ENCODE assay signal across 26 cellular contexts in the genomic region with DNA sequence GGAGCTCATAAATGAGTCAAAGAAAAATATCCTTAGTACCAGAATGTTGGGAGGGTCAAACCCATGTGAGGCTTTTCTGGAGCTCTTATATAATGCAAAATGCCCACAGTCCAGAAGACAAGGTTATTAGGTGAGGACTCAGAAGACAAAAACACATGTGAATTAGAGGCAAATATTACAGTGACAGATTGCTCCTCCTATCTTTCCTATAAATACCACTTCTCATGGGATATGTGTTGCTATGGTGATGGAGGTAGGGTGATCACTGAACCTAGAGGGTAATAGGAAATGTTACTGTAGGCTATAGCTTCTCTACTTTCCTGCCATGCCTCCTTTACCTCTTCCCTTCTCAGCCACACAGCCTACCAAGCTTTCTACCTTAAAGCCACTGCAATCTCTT.
"Had no signal": no experiment of that assay in that cellular context is flagged by ENCODE, and none has a peak within 500 bp of the region (broad histone marks: within the 10 kb centered on the region; RNA-seq: fewer than 3 reads in every experiment).

No MANE protein-coding gene starts in this region.

- H3K4me3 ChIP-seq: coronary artery, hepatocyte, left ventricle myocardium inferior, lower lobe of right lung, pancreas, prostate gland, right lobe of liver, stomach, thoracic aorta, transverse colon had no signal

- H3K36me3 Mint-ChIP-seq: mesothelial cell of epicardium, natural killer cell had no signal

- H3K4me2 ChIP-seq: hepatocyte had no signal

- H3K9me3 Mint-ChIP-seq: memory B cell, natural killer cell had no signal

- H3K79me2 ChIP-seq: hepatocyte had no signal

- H3K27ac Mint-ChIP-seq: endodermal cell, memory B cell, mesothelial cell of epicardium, natural killer cell had no signal

- H3K9me3 ChIP-seq: lower lobe of right lung, pancreas, prostate gland, right lobe of liver, thoracic aorta, transverse colon had no signal

- H3K4me1 ChIP-seq: foreskin keratinocyte, left ventricle myocardium inferior, lower lobe of right lung, pancreas, prostate gland, right lobe of liver, stomach had no signal

- H3K27me3 ChIP-seq: foreskin keratinocyte, hepatocyte, pancreas, right lobe of liver, stomach, transverse colon had no signal

- H3K4me3 Mint-ChIP-seq: endodermal cell, memory B cell, mesothelial cell of epicardium, natural killer cell had no signal

- H2AFZ ChIP-seq: hepatocyte had no signal

- H3K27ac ChIP-seq: coronary artery, foreskin keratinocyte, hepatocyte, left ventricle myocardium inferior, lower lobe of right lung, pancreas, prostate gland, right lobe of liver, stomach, thoracic aorta, transverse colon had no signal

- ATAC-seq: foreskin keratinocyte, left cardiac atrium, lower lobe of right lung, natural killer cell, pancreas, right lobe of liver had no signal

- DNase-seq: effector CD4-positive, alpha-beta T cell; endodermal cell; erythroblast; foreskin keratinocyte; head of caudate nucleus; kidney; left cardiac atrium; left ventricle myocardium inferior; lower lobe of right lung; natural killer cell; occipital lobe; pancreas; retina; right lobe of liver; stimulated activated CD4-positive, alpha-beta T cell treated with anti-CD3 and anti-CD28 coated beads, Interleukin-4, amount 100 ng/mL, for 1 hour; stimulated activated CD8-positive, alpha-beta memory T cell treated with anti-CD3 and anti-CD28 coated beads, Interleukin-4, amount 100 ng/mL, for 48 hours; stimulated activated naive CD4-positive, alpha-beta T cell; stomach; substantia nigra; transverse colon had no signal

- H3K36me3 ChIP-seq: left ventricle myocardium inferior, lower lobe of right lung, pancreas, prostate gland, right lobe of liver, stomach, thoracic aorta, transverse colon had no signal
